Comparison of ENCODE assay signal across 8 cellular contexts in the genomic region with DNA sequence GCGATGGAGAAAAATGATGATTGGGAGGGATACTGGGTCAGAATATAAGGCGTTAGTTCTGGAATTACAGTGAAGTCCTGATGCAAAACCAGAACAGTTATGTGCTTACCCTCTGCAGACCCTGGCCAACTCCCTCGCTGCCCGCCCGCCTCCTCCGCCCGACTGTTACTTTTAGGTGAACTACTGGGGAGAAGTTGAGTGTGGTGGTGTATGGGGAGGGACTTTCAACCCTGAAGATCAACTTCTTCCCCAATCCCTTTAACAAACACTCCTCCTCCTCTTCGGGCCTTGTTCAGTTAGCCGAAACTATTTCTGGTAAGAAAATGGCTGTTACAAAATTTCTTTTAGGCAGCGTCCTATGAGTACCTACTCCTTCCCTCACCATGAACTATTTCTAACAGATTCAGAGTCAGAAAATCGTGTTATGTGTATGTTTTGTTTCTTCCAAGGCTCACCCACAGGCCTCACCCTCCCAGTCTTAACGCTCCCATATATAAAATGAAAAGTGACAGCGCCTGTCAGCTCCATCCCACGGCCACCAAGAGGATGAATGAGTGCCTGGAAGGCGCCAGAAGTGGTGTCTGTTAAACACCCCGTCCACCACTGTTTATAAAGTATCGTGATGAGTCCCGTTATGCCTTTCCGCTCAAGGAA. TPM values are rescaled to one million over a fixed set of nuclear protein-coding genes. Genes with fewer than 3 reads are reported as not detected.
A peak's percentile ranks its signal among the peaks of the same experiment; 100 is the strongest.
DNase-seq lines count a peak whose midpoint lies in the region; ATAC-seq and TF ChIP-seq lines count a peak whose summit lies in the region.

No MANE protein-coding gene starts in this region.

- TF ChIP-seq CTCF in DND-41 (IDR thresholded peaks at IDR 0.05; ENCODE audit: borderline replicate concordance, extremely low read depth, low read length, poor library complexity, severe bottlenecking) (no peak), HCT116 (IDR thresholded peaks at IDR 0.05 in 2 of 3, conservative IDR thresholded peaks at IDR 0.05 in 1 of 3; ENCODE audit: borderline replicate concordance in 1 of 3, insufficient read depth in 1 of 3, low read depth in 2 of 3, low read length in 2 of 3) (no peak), epithelial cell of esophagus (IDR thresholded peaks at IDR 0.05; ENCODE audit: insufficient read depth, low read depth, low read length, missing control alignments) (no peak), neural progenitor cell (IDR thresholded peaks at IDR 0.05) (no peak)

- no peak for TF ChIP-seq POLR2A in HCT116 (IDR thresholded peaks at IDR 0.05; ENCODE audit: borderline replicate concordance, extremely low read depth, insufficient read depth, insufficient read length)

- peak overlapping the region; percentile 97 for H3K27ac Mint-ChIP-seq in neural progenitor cell

- H2AFZ ChIP-seq in DND-41 (ENCODE audit: low read depth, low read length) (peak overlapping the region; percentile 92), HCT116 (ENCODE audit: low read depth, low read length, poor library complexity, severe bottlenecking) (no peak overlapping the region), neural progenitor cell (replicated peaks) (peak overlapping the region; percentile 78)

- no peaks in the 10 kb centered on the region for H3K36me3 Mint-ChIP-seq in neural progenitor cell

- peak overlapping the region; percentile 73 for H3K4me2 ChIP-seq in DND-41 (ENCODE audit: insufficient read depth, low read length)
- peak overlapping the region; percentile 91 for H3K4me2 ChIP-seq in HCT116 (ENCODE audit: low read length)
- H3K4me2 ChIP-seq in neural progenitor cell = peak overlapping the region; percentile 99

- H3K27me3 ChIP-seq in DND-41 (ENCODE audit: insufficient read depth, low read length, poor library complexity) (no peaks in the 10 kb centered on the region), HCT116 (ENCODE audit: insufficient read depth, low read length) (no peaks in the 10 kb centered on the region), SJSA1 (replicated peaks) (no peaks in the 10 kb centered on the region), neural progenitor cell (no peaks in the 10 kb centered on the region)

- H3K9me2 ChIP-seq in HCT116 (ENCODE audit: insufficient read depth) = no peaks in the 10 kb centered on the region

- POLR2A ChIA-PET in HCT116 (lab: Charles Lee) = no interaction called here

- RAD21 ChIA-PET in HCT116 (lab: Charles Lee; ENCODE audit: low non-redundant PET in 1 of 2, low total read pairs in 2 of 2, uncharacterized antibody in 2 of 2, unreplicated experiment in 2 of 2) = no interaction called here

- no peaks in the 10 kb centered on the region for H3K9me3 Mint-ChIP-seq in neural progenitor cell

- H3K4me1 Mint-ChIP-seq in neural progenitor cell = peaks cover 32% of the 10 kb centered on the region

- H3F3A ChIP-seq in neural progenitor cell (ENCODE audit: low read depth) = peaks cover 25% of the 10 kb centered on the region

- ATAC-seq in DND-41 (ENCODE audit: insufficient read depth, low read depth) (no peak), HCT116 (no peak), GM21825 (IDR thresholded peaks at IDR 0.05; ENCODE audit: unreplicated experiment) (no peak), HG03196 (IDR thresholded peaks at IDR 0.05; ENCODE audit: unreplicated experiment) (no peak), GM19463 (IDR thresholded peaks at IDR 0.05; ENCODE audit: unreplicated experiment) (no peak)

- H3K36me3 ChIP-seq in DND-41 (ENCODE audit: insufficient read depth, low read length) (peaks cover 3% of the 10 kb centered on the region), HCT116 (ENCODE audit: control insufficient read depth in 1 of 2, insufficient read depth in 2 of 2, low read length in 2 of 2) (no peaks in the 10 kb centered on the region), SJSA1 (peaks cover 8% of the 10 kb centered on the region), neural progenitor cell (no peaks in the 10 kb centered on the region)

- intact Hi-C loops in HCT116 (cut with micrococcal nuclease) = loop anchor here (5.0 kb wide), 1 partner anchor 164 kb away; no protein-coding TSS in a partner anchor

- CTCF ChIA-PET in HCT116 (lab: Charles Lee) = no interaction called here

- H4K20me1 ChIP-seq in DND-41 (ENCODE audit: insufficient read depth, low read length) (peaks cover 29% of the 10 kb centered on the region), HCT116 (ENCODE audit: insufficient read depth) (no peaks in the 10 kb centered on the region), neural progenitor cell (ENCODE audit: low read depth) (peaks cover 33% of the 10 kb centered on the region)

- H3K79me2 ChIP-seq in DND-41 (ENCODE audit: insufficient read depth, low read length) (peaks cover 58% of the 10 kb centered on the region), HCT116 (ENCODE audit: insufficient read depth, low read length) (peaks cover 36% of the 10 kb centered on the region), neural progenitor cell (ENCODE audit: low read depth) (peaks cover 69% of the 10 kb centered on the region)

- H3K4me3 ChIP-seq in DND-41 (ENCODE audit: low read depth in 1 of 2, low read length in 2 of 2) (peak overlapping the region; percentile 78 to 80), HCT116 (replicated peaks in 1 of 2; ENCODE audit: low read depth in 1 of 2, low read length in 2 of 2) (peak overlapping the region; percentile 78 to 83), SJSA1 (peak overlapping the region; percentile 96), epithelial cell of esophagus (ENCODE audit: low read length) (peak overlapping the region; percentile 85), neural progenitor cell (peak overlapping the region; percentile 98)

- peak overlapping the region; percentile 98 for H3K27ac ChIP-seq in DND-41 (ENCODE audit: low read length)
- no peak overlapping the region for H3K27ac ChIP-seq in HCT116 (ENCODE audit: low read depth, low read length)
- H3K27ac ChIP-seq in SJSA1 = peak overlapping the region; percentile 100; the same call in 1 of the 2 replicates
- no peak overlapping the region for H3K27ac ChIP-seq in neural progenitor cell

- peaks cover 45% of the 10 kb centered on the region for H3K4me1 ChIP-seq in DND-41 (ENCODE audit: insufficient read depth, low read length)
- H3K4me1 ChIP-seq in HCT116 (ENCODE audit: control insufficient read depth in 1 of 2, insufficient read depth in 2 of 2, low read length in 2 of 2) = peaks cover 14 to 25% of the 10 kb centered on the region in 2 experiments
- peaks cover 14% of the 10 kb centered on the region for H3K4me1 ChIP-seq in SJSA1 (replicated peaks)
- peaks cover 20% of the 10 kb centered on the region for H3K4me1 ChIP-seq in neural progenitor cell

- peak overlapping the region; percentile 99 for H3K4me3 Mint-ChIP-seq in neural progenitor cell

- no peaks in the 10 kb centered on the region for H3K9me3 ChIP-seq in DND-41 (ENCODE audit: insufficient read depth, low read length, severe bottlenecking)
- no peaks in the 10 kb centered on the region for H3K9me3 ChIP-seq in HCT116 (ENCODE audit: control insufficient read depth in 1 of 2, insufficient read depth in 1 of 2, low read depth in 1 of 2, low read length in 2 of 2)
- peaks cover 6% of the 10 kb centered on the region; the same call in 1 of the 2 replicates for H3K9me3 ChIP-seq in SJSA1 (replicated peaks)
- H3K9me3 ChIP-seq in neural progenitor cell (ENCODE audit: low read depth) = no peaks in the 10 kb centered on the region

- no peaks in the 10 kb centered on the region for H3K27me3 Mint-ChIP-seq in neural progenitor cell (ENCODE audit: insufficient read depth, low read depth)

- DNase-seq in DND-41 (no peak), HCT116 (ENCODE audit: low read depth, low spot score) (no peak), SJSA1 (ENCODE audit: low read depth in 1 of 2, low spot score in 2 of 2) (peak in 1 of 2 experiments; percentile 12), epithelial cell of esophagus (ENCODE audit: low read depth) (peak; percentile 15), neural progenitor cell (ENCODE audit: low spot score) (no peak)

- H3K9ac ChIP-seq in DND-41 (ENCODE audit: low read depth, low read length) (peak overlapping the region; percentile 78), HCT116 (ENCODE audit: low read length) (peak overlapping the region; percentile 79), neural progenitor cell (peak overlapping the region; percentile 99)

- no peak for TF ChIP-seq RAD21 in HCT116 (IDR thresholded peaks at IDR 0.05; ENCODE audit: low read depth)

- BruUV-seq in HCT116 (replicated peaks; lab: Mats Ljungman, UMichigan) = TSS peak; percentile 48

TF ChIP-seq in HCT116, 20 proteins besides CTCF, POLR2A, EP300 and RAD21 (continues in another document):
- TF ChIP-seq SIN3A (IDR thresholded peaks at IDR 0.05; ENCODE audit: low read depth) (no peak), POLR2AphosphoS5 (IDR thresholded peaks at IDR 0.05; ENCODE audit: low read depth, low read length) (no peak), CEBPB (IDR thresholded peaks at IDR 0.05; ENCODE audit: low read depth) (no peak)
- TF ChIP-seq, protein P1, sequence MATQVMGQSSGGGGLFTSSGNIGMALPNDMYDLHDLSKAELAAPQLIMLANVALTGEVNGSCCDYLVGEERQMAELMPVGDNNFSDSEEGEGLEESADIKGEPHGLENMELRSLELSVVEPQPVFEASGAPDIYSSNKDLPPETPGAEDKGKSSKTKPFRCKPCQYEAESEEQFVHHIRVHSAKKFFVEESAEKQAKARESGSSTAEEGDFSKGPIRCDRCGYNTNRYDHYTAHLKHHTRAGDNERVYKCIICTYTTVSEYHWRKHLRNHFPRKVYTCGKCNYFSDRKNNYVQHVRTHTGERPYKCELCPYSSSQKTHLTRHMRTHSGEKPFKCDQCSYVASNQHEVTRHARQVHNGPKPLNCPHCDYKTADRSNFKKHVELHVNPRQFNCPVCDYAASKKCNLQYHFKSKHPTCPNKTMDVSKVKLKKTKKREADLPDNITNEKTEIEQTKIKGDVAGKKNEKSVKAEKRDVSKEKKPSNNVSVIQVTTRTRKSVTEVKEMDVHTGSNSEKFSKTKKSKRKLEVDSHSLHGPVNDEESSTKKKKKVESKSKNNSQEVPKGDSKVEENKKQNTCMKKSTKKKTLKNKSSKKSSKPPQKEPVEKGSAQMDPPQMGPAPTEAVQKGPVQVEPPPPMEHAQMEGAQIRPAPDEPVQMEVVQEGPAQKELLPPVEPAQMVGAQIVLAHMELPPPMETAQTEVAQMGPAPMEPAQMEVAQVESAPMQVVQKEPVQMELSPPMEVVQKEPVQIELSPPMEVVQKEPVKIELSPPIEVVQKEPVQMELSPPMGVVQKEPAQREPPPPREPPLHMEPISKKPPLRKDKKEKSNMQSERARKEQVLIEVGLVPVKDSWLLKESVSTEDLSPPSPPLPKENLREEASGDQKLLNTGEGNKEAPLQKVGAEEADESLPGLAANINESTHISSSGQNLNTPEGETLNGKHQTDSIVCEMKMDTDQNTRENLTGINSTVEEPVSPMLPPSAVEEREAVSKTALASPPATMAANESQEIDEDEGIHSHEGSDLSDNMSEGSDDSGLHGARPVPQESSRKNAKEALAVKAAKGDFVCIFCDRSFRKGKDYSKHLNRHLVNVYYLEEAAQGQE (IDR thresholded peaks at IDR 0.05; ENCODE audit: low read depth) = no peak

RNA-seq across cellular contexts. Expression of a gene that starts 1.3 kb away (rescaled TPM):
- total RNA-seq in HCT116 (2021; ENCODE audit: unreplicated experiment) (9.7 TPM), neural progenitor cell (ENCODE audit: low replicate concordance) (17.2 and 23.7 TPM in 2 replicates)
- polyA plus RNA-seq in HCT116 (2012) = 6.5 and 8.2 TPM in 2 replicates
- 5.1 and 9.1 TPM in 2 replicates for total RNA-seq in SJSA1 (2014; rRNA removed; shearing (Covaris generic))

Comparison
In these comparisons a context has a peak if more than half of its experiments do, and no peak if none do; other contexts are left out.
1. H3K27ac ChIP-seq: peak in DND-41 (single experiment) and SJSA1 (single experiment); none in HCT116 (single experiment) and neural progenitor cell (single experiment).
2. Peak in every context shown above with its lines, with median percentiles within 50 percentile points of each other: H3K4me2 ChIP-seq, H3K4me3 ChIP-seq and H3K9ac ChIP-seq.